ENCODE assay signal across 31 cellular contexts in the genomic region with DNA sequence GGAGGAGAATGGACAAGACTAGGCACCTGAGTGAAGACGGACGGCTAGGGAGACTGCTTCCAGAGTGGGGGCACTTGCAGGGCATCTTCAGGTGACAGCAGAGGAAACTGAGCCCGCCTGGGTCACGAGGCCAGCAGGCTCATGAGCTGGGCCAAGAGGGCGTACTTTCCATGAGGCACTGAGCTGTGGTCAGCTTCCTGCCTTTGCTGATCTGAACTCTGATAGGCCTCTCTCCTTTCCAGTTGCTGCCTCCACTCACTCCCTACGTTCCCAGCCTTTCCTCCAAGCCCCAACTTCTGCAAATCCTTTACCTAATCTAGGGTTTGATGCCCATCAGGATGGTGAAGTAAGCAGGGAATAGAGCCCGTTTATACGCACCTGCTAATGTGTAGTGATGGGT. TPM values are rescaled to one million over a fixed set of nuclear protein-coding genes. Genes with fewer than 3 reads are reported as not detected.
A peak's percentile ranks its signal among the peaks of the same experiment; 100 is the strongest.
DNase-seq lines count a peak whose midpoint lies in the region; ATAC-seq and TF ChIP-seq lines count a peak whose summit lies in the region.
"Had no signal": no experiment of that assay in that cellular context is flagged by ENCODE, and none has a peak within 500 bp of the region (broad histone marks: within the 10 kb centered on the region; RNA-seq: fewer than 3 reads in every experiment).

No MANE protein-coding gene starts in this region.

- ATAC-seq in omental fat pad (ENCODE audit: low FRiP score) = no peak
- ATAC-seq: activated CD8-positive, alpha-beta T cell treated with anti-CD3 and anti-CD28 coated beads, Interleukin-2, amount 10 ng/mL, durations not matched to agents 7 days and 5 days; activated T-helper 17 cell treated with anti-CD3 and anti-CD28 coated beads, Interleukin-2, amount 50 U/mL, for 72 hours; gastrocnemius medialis; HepG2; left colon had no signal

- H3K27me3 ChIP-seq in iPS-20b (ENCODE audit: insufficient read depth, low read length) = peaks cover 36% of the 10 kb centered on the region
- no peaks in the 10 kb centered on the region for H3K27me3 ChIP-seq in trophoblast cell (ENCODE audit: insufficient read depth, low read length)
- H3K27me3 ChIP-seq: Peyer's patch had no signal

- H3K4me3 Mint-ChIP-seq in T-helper 1 cell treated with Interleukin-12 subunit alpha and Interleukin-12 subunit beta and Interleukin-4 antibody, amounts not matched to agents 30 μg/mL and 1 μg/mL, for 36 hours = peak overlapping the region; percentile 46
- H3K4me3 Mint-ChIP-seq: activated CD8-positive, alpha-beta T cell treated with anti-CD3 and anti-CD28 coated beads, Interleukin-2, amount 10 ng/mL, durations not matched to agents 7 days and 5 days; activated naive CD4-positive, alpha-beta T cell treated with anti-CD3 and anti-CD28 coated beads, Interleukin-2, amount 10 ng/mL, durations not matched to agents 7 days and 5 days; activated T-helper 17 cell treated with anti-CD3 and anti-CD28 coated beads, Interleukin-2, amount 50 U/mL, for 72 hours; T-helper 2 cell treated with Interferon-gamma antibody and Interleukin-4, amounts not matched to agents 5 μg/mL and 100 μg/mL, for 36 hours had no signal

- peak overlapping the region; percentile 58 for H2BK12ac ChIP-seq in trophoblast cell (ENCODE audit: low read length)

- H3K14ac ChIP-seq in trophoblast cell (ENCODE audit: low read length) = peak overlapping the region; percentile 53

- peak overlapping the region; percentile 46 for H3K18ac ChIP-seq in trophoblast cell (ENCODE audit: low read length)

- H3K27me3 Mint-ChIP-seq in T-helper 1 cell treated with Interleukin-12 subunit alpha and Interleukin-12 subunit beta and Interleukin-4 antibody, amounts not matched to agents 30 μg/mL and 1 μg/mL, for 36 hours (ENCODE audit: low read depth) = peaks cover 40% of the 10 kb centered on the region

- H3K36me3 ChIP-seq in iPS-20b (ENCODE audit: insufficient read depth, low read depth, low read length) = no peaks in the 10 kb centered on the region
- H3K36me3 ChIP-seq in trophoblast cell (ENCODE audit: control insufficient read depth in 1 of 2, insufficient read depth in 2 of 2, low read length in 2 of 2) = no peaks in the 10 kb centered on the region
- H3K36me3 ChIP-seq: brain microvascular endothelial cell, gastrocnemius medialis, Peyer's patch, right atrium auricular region had no signal

- H3K4me1 Mint-ChIP-seq in T-helper 1 cell treated with Interleukin-12 subunit alpha and Interleukin-12 subunit beta and Interleukin-4 antibody, amounts not matched to agents 30 μg/mL and 1 μg/mL, for 36 hours (ENCODE audit: low read depth) = peaks cover 2% of the 10 kb centered on the region
- H3K4me1 Mint-ChIP-seq: activated T-helper 17 cell treated with anti-CD3 and anti-CD28 coated beads, Interleukin-2, amount 50 U/mL, for 72 hours had no signal

- H3K36me3 Mint-ChIP-seq in T-helper 1 cell treated with Interleukin-12 subunit alpha and Interleukin-12 subunit beta and Interleukin-4 antibody, amounts not matched to agents 30 μg/mL and 1 μg/mL, for 36 hours (ENCODE audit: low read depth) = no peaks in the 10 kb centered on the region
- H3K36me3 Mint-ChIP-seq: activated naive CD4-positive, alpha-beta T cell treated with anti-CD3 and anti-CD28 coated beads, Interleukin-2, amount 10 ng/mL, durations not matched to agents 7 days and 5 days; stimulated activated naive B cell treated with anti-CD40 and anti-IgM and Interleukin-4, amounts not matched to agents 10 μg/mL and 1 μg/mL and 100 μg/mL, for 72 hours had no signal

- peaks cover 9% of the 10 kb centered on the region for H3K79me1 ChIP-seq in trophoblast cell (ENCODE audit: low read length)

- H3K4me1 ChIP-seq in iPS-20b (ENCODE audit: insufficient read depth, low read length) = peaks cover 3% of the 10 kb centered on the region; the same call in 1 of the 2 replicates
- peaks cover 15 to 25% of the 10 kb centered on the region in 2 experiments for H3K4me1 ChIP-seq in trophoblast cell (ENCODE audit: control insufficient read depth in 1 of 2, insufficient read depth in 2 of 2, low read length in 2 of 2)
- H3K4me1 ChIP-seq: gastrocnemius medialis had no signal

- WGBS in trophoblast cell (ENCODE audit: extremely low coverage, insufficient coverage, insufficient read length) = no CpG with 5 or more reads among the region's 8 CpGs

- H3K4me2 ChIP-seq in trophoblast cell (ENCODE audit: low read length) = no peak overlapping the region

- H3K9ac ChIP-seq in iPS-20b (ENCODE audit: low read depth, low read length) (0 out of 2 replicates have a peak overlapping the region, but pooled peaks have one; percentile 32), trophoblast cell (ENCODE audit: low read length) (no peak overlapping the region)

- H3K27ac ChIP-seq in iPS-20b (ENCODE audit: low read length) (no peak overlapping the region), trophoblast cell (ENCODE audit: low read depth, low read length) (no peak overlapping the region)
- H3K27ac ChIP-seq: 22Rv1, brain microvascular endothelial cell, C4-2B, gastrocnemius medialis, Peyer's patch, right atrium auricular region had no signal

- intact Hi-C loops in head of caudate nucleus (cut with DNase I) = no loop called here

- H3K4me3 ChIP-seq in iPS-20b (ENCODE audit: low read length) (peak overlapping the region; percentile 58; the same call in 1 of the 2 replicates), trophoblast cell (ENCODE audit: low read depth, low read length) (no peak overlapping the region)
- H3K4me3 ChIP-seq: gastrocnemius medialis, Peyer's patch, right atrium auricular region had no signal

- no peak overlapping the region for H2BK5ac ChIP-seq in trophoblast cell (ENCODE audit: low read depth, low read length, poor library complexity)

- peak overlapping the region; percentile 43 for H2BK120ac ChIP-seq in trophoblast cell (ENCODE audit: insufficient read depth, low read length, poor library complexity)

- H3K79me2 ChIP-seq in trophoblast cell (ENCODE audit: control insufficient read depth, insufficient read depth, low read length, poor library complexity) = no peaks in the 10 kb centered on the region

- H3K4ac ChIP-seq in trophoblast cell (ENCODE audit: low read depth, low read length) = no peak overlapping the region

- no peak overlapping the region for H3K23ac ChIP-seq in trophoblast cell (ENCODE audit: low read length)

- H4K12ac ChIP-seq in trophoblast cell (ENCODE audit: low read depth, low read length) = peak overlapping the region; percentile 67

- DNase-seq in T-helper 1 cell (no peak), trophoblast cell (no peak), omental fat pad (ENCODE audit: low spot score) (no peak), head of caudate nucleus (no peak)
- DNase-seq: activated CD8-positive, alpha-beta T cell treated with anti-CD3 and anti-CD28 coated beads, Interleukin-2, amount 10 ng/mL, durations not matched to agents 7 days and 5 days; activated naive CD4-positive, alpha-beta T cell treated with anti-CD3 and anti-CD28 coated beads, Interleukin-2, amount 10 ng/mL, durations not matched to agents 7 days and 5 days; brain microvascular endothelial cell; COR-L47; gastrocnemius medialis; HCEC 1CT; Karpas-422; left colon; mammary epithelial cell; NCI-H1417 treated with DMSO at 0.1 percent for 48 hours; NCI-H2081; NCI-H2227 treated with DMSO at 0.1 percent for 48 hours; NCI-H69; Peyer's patch; SHP77; small intestine; stimulated activated naive B cell treated with anti-CD40 and anti-IgM and Interleukin-4, amounts not matched to agents 10 μg/mL and 1 μg/mL and 100 μg/mL, for 72 hours had no signal

- no peaks in the 10 kb centered on the region for H3K9me3 Mint-ChIP-seq in T-helper 1 cell treated with Interleukin-12 subunit alpha and Interleukin-12 subunit beta and Interleukin-4 antibody, amounts not matched to agents 30 μg/mL and 1 μg/mL, for 36 hours
- H3K9me3 Mint-ChIP-seq: activated naive CD4-positive, alpha-beta T cell treated with anti-CD3 and anti-CD28 coated beads, Interleukin-2, amount 10 ng/mL, durations not matched to agents 7 days and 5 days; activated T-helper 17 cell treated with anti-CD3 and anti-CD28 coated beads, Interleukin-2, amount 50 U/mL, for 72 hours; stimulated activated naive B cell treated with anti-CD40 and anti-IgM and Interleukin-4, amounts not matched to agents 10 μg/mL and 1 μg/mL and 100 μg/mL, for 72 hours; T-helper 2 cell treated with Interferon-gamma antibody and Interleukin-4, amounts not matched to agents 5 μg/mL and 100 μg/mL, for 36 hours had no signal

- H2AK5ac ChIP-seq in trophoblast cell (ENCODE audit: low read length) = no peak overlapping the region

- H3K27ac Mint-ChIP-seq in T-helper 1 cell treated with Interleukin-12 subunit alpha and Interleukin-12 subunit beta and Interleukin-4 antibody, amounts not matched to agents 30 μg/mL and 1 μg/mL, for 36 hours = no peak overlapping the region
- H3K27ac Mint-ChIP-seq: activated CD8-positive, alpha-beta T cell treated with anti-CD3 and anti-CD28 coated beads, Interleukin-2, amount 10 ng/mL, durations not matched to agents 7 days and 5 days; activated naive CD4-positive, alpha-beta T cell treated with anti-CD3 and anti-CD28 coated beads, Interleukin-2, amount 10 ng/mL, durations not matched to agents 7 days and 5 days; activated T-helper 17 cell treated with anti-CD3 and anti-CD28 coated beads, Interleukin-2, amount 50 U/mL, for 72 hours; T-helper 2 cell treated with Interferon-gamma antibody and Interleukin-4, amounts not matched to agents 5 μg/mL and 100 μg/mL, for 36 hours had no signal

- TF ChIP-seq CTCF in omental fat pad (IDR thresholded peaks at IDR 0.05) = no peak

- peak overlapping the region; percentile 57 for H4K91ac ChIP-seq in trophoblast cell (ENCODE audit: low read depth, low read length)

- no peak overlapping the region for H4K8ac ChIP-seq in trophoblast cell (ENCODE audit: low read depth, low read length)

- H3K9me3 ChIP-seq in iPS-20b (ENCODE audit: insufficient read depth, low read depth, low read length) (no peaks in the 10 kb centered on the region), trophoblast cell (ENCODE audit: insufficient read depth, low read depth, low read length) (no peaks in the 10 kb centered on the region)
- H3K9me3 ChIP-seq: gastrocnemius medialis, right atrium auricular region had no signal

- no peak overlapping the region for H2AFZ ChIP-seq in trophoblast cell (ENCODE audit: insufficient read depth, low read length, poor library complexity)

RNA-seq across cellular contexts. Expression of a gene that starts 1.4 kb away (rescaled TPM):
- polyA plus RNA-seq in trophoblast cell (2013) = 17.7 and 21.8 TPM in 2 replicates
- total RNA-seq in omental fat pad = 1 to 10 TPM in 3 of 4 donors, under 1 TPM in 1; 0.37 to 2.8 (median 1.6) TPM

RNA-seq across cellular contexts. Expression of a gene that starts 17.1 kb away (rescaled TPM):
- polyA plus RNA-seq in trophoblast cell (2013) = not detected in 2 replicates
- 10 to 100 TPM in 1 of 4 donors, 1 to 10 TPM in 2, under 1 TPM in 1; 0.74 to 22.7 (median 3.6) TPM for total RNA-seq in omental fat pad
- total RNA-seq: activated CD8-positive, alpha-beta T cell treated with anti-CD3 and anti-CD28 coated beads, Interleukin-2, amount 10 ng/mL, durations not matched to agents 7 days and 5 days; chondrocyte; fibroblast of lung; HepG2; mammary epithelial cell had no signal
- polyA plus RNA-seq: fibroblast of lung, HepG2, mammary epithelial cell had no signal

RNA-seq across cellular contexts. Expression of a gene that starts 38.7 kb away (rescaled TPM):
- 1.5 and 1.9 TPM in 2 replicates for polyA plus RNA-seq in trophoblast cell (2013)
- total RNA-seq in omental fat pad = 10 to 100 TPM; 16.6 to 72.2 (median 36.4) TPM

RNA-seq across cellular contexts. Expression of a gene that starts 47.5 kb away (rescaled TPM):
- 92.2 and 95.5 TPM in 2 replicates for polyA plus RNA-seq in trophoblast cell (2013)
- 100 to 1,000 TPM in 1 of 4 donors, 10 to 100 TPM in 3; 85.7 to 101 (median 90.7) TPM for total RNA-seq in omental fat pad

RNA-seq across cellular contexts. Expression of a gene that starts 57.0 kb away (rescaled TPM):
- polyA plus RNA-seq in trophoblast cell (2013) = 0.18 and 0.29 TPM in 2 replicates
- 1 to 10 TPM; 1.9 to 2.6 (median 2.2) TPM for total RNA-seq in omental fat pad
- total RNA-seq: HepG2 had no signal
- polyA plus RNA-seq: HepG2 had no signal
